In the genomic region with DNA sequence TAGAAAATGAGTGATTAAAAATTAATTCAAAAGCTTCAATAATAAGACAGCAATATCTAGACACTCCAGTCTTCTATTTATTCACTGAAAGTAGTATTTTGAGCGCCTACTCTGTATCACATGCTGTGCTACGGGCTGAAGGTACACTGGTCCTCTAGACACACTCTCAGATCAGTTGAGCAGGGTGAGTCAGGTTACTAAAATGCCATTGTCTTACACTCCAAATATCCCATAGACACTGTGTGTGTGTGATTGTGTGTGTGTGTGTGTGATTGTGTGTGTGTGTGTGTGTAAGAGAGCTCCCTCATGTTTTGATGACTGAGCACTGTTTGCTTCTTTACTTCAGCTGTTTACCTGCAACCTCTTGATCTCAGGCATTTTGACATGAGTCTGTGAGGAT, we compare ENCODE assay signal across 18 cellular contexts.
"Had no signal": no experiment of that assay in that cellular context is flagged by ENCODE, and none has a peak within 500 bp of the region (broad histone marks: within the 10 kb centered on the region; RNA-seq: fewer than 3 reads in every experiment).

No MANE protein-coding gene starts in this region.

- H3K9me3 ChIP-seq: adrenal gland, thoracic aorta, uterus had no signal

- H3K27me3 Mint-ChIP-seq: activated CD4-positive, alpha-beta T cell treated with anti-CD3 and anti-CD28 coated beads, Interleukin-2, amount 10 ng/mL, durations not matched to agents 7 days and 5 days; natural killer cell treated with Interleukin-12 subunit alpha and Interleukin-12 subunit beta and Interleukin-15 and Interleukin-18, amount 100 ng/mL, for 72 hours; stimulated activated naive CD8-positive, alpha-beta T cell treated with anti-CD3 and anti-CD28 coated beads, Interleukin-15, amount 100 ng/mL, for 72 hours had no signal

- H3K4me3 ChIP-seq: adrenal gland, thoracic aorta, uterus had no signal

- H3K27ac ChIP-seq: adrenal gland, thoracic aorta, uterus had no signal

- H3K27me3 ChIP-seq: adrenal gland, uterus had no signal

- H3K27ac Mint-ChIP-seq: activated CD4-positive, alpha-beta T cell treated with anti-CD3 and anti-CD28 coated beads, Interleukin-2, amount 10 ng/mL, durations not matched to agents 7 days and 5 days; activated T-helper 2 cell treated with anti-CD3 and anti-CD28 coated beads, Interferon-gamma antibody, Interleukin-2, Interleukin-4, amounts not matched to agents 10 μg/mL and 5 μg/mL and 100 μg/mL, durations not matched to agents 14 hours and 24 hours and 36 hours; brain; natural killer cell treated with Interleukin-12 subunit alpha and Interleukin-12 subunit beta and Interleukin-15 and Interleukin-18, amount 100 ng/mL, for 72 hours; stimulated activated naive CD8-positive, alpha-beta T cell treated with anti-CD3 and anti-CD28 coated beads, Interleukin-15, amount 100 ng/mL, for 72 hours; T-helper 17 cell had no signal

- H3K4me1 Mint-ChIP-seq: activated CD4-positive, alpha-beta T cell treated with anti-CD3 and anti-CD28 coated beads, Interleukin-2, amount 10 ng/mL, durations not matched to agents 7 days and 5 days; stimulated activated naive CD8-positive, alpha-beta T cell treated with anti-CD3 and anti-CD28 coated beads, Interleukin-15, amount 100 ng/mL, for 72 hours; T-helper 17 cell had no signal

- H3K4me1 ChIP-seq: uterus had no signal

- H3K36me3 Mint-ChIP-seq: brain; natural killer cell treated with Interleukin-12 subunit alpha and Interleukin-12 subunit beta and Interleukin-15 and Interleukin-18, amount 100 ng/mL, for 72 hours had no signal

- ATAC-seq: esophagus mucosa; left lobe of liver; natural killer cell treated with Interleukin-12 subunit alpha and Interleukin-12 subunit beta and Interleukin-15 and Interleukin-18, amount 100 ng/mL, for 72 hours; stimulated activated naive CD8-positive, alpha-beta T cell treated with anti-CD3 and anti-CD28 coated beads, Interleukin-15, amount 100 ng/mL, for 72 hours; T-helper 17 cell had no signal

- H3K9me3 Mint-ChIP-seq: activated CD4-positive, alpha-beta T cell treated with anti-CD3 and anti-CD28 coated beads, Interleukin-2, amount 10 ng/mL, durations not matched to agents 7 days and 5 days; activated T-helper 2 cell treated with anti-CD3 and anti-CD28 coated beads, Interferon-gamma antibody, Interleukin-2, Interleukin-4, amounts not matched to agents 10 μg/mL and 5 μg/mL and 100 μg/mL, durations not matched to agents 14 hours and 24 hours and 36 hours; natural killer cell treated with Interleukin-12 subunit alpha and Interleukin-12 subunit beta and Interleukin-15 and Interleukin-18, amount 100 ng/mL, for 72 hours; stimulated activated naive CD8-positive, alpha-beta T cell treated with anti-CD3 and anti-CD28 coated beads, Interleukin-15, amount 100 ng/mL, for 72 hours had no signal

- H3K4me3 Mint-ChIP-seq: activated CD4-positive, alpha-beta T cell treated with anti-CD3 and anti-CD28 coated beads, Interleukin-2, amount 10 ng/mL, durations not matched to agents 7 days and 5 days; brain; natural killer cell treated with Interleukin-12 subunit alpha and Interleukin-12 subunit beta and Interleukin-15 and Interleukin-18, amount 100 ng/mL, for 72 hours; stimulated activated naive CD8-positive, alpha-beta T cell treated with anti-CD3 and anti-CD28 coated beads, Interleukin-15, amount 100 ng/mL, for 72 hours; T-helper 17 cell had no signal

- DNase-seq: activated CD4-positive, alpha-beta T cell treated with anti-CD3 and anti-CD28 coated beads, Interleukin-2, amount 10 ng/mL, durations not matched to agents 7 days and 5 days; activated CD4-positive, CD25-positive, alpha-beta regulatory T cell; activated naive CD4-positive, alpha-beta T cell treated with anti-CD3 and anti-CD28 coated beads, Interleukin-2, amount 50 U/mL, for 16 hours; activated T-cell treated with anti-CD3 and anti-CD28 coated beads for 4 hours; adrenal gland; cerebellar nuclear complex; head of caudate nucleus; occipital lobe; stimulated activated CD4-positive, alpha-beta T cell treated with anti-CD3 and anti-CD28 coated beads, Interleukin-4, amount 100 ng/mL, for 4 hours; stimulated activated naive CD8-positive, alpha-beta T cell treated with anti-CD3 and anti-CD28 coated beads, Interleukin-15, amount 100 ng/mL, for 72 hours; T-helper 17 cell; uterus had no signal

- H3K36me3 ChIP-seq: adrenal gland, thoracic aorta, uterus had no signal
